7 cellular contexts compared by ENCODE assay signal in genomic region chr14:35783699-35784098, GRCh38.
"Had no signal": no experiment of that assay in that cellular context is flagged by ENCODE, and none has a peak within 500 bp of the region (broad histone marks: within the 10 kb centered on the region; RNA-seq: fewer than 3 reads in every experiment).

No MANE protein-coding gene starts in this region.

- ATAC-seq: K562 had no signal

- FAIRE-seq: HTR-8/SVneo, K562 had no signal

- H3K27ac Mint-ChIP-seq: IgD-negative memory B cell had no signal

- H3K27me3 Mint-ChIP-seq: IgD-negative memory B cell had no signal

- H3K4me3 Mint-ChIP-seq: IgD-negative memory B cell had no signal

- H3K27ac ChIP-seq: HL-60 had no signal

- DNase-seq: IMR-90, KBM-7, KG1 had no signal

- H3K4me3 ChIP-seq: K562 had no signal
